Comparison of ENCODE assay signal across 8 cellular contexts in the genomic region with DNA sequence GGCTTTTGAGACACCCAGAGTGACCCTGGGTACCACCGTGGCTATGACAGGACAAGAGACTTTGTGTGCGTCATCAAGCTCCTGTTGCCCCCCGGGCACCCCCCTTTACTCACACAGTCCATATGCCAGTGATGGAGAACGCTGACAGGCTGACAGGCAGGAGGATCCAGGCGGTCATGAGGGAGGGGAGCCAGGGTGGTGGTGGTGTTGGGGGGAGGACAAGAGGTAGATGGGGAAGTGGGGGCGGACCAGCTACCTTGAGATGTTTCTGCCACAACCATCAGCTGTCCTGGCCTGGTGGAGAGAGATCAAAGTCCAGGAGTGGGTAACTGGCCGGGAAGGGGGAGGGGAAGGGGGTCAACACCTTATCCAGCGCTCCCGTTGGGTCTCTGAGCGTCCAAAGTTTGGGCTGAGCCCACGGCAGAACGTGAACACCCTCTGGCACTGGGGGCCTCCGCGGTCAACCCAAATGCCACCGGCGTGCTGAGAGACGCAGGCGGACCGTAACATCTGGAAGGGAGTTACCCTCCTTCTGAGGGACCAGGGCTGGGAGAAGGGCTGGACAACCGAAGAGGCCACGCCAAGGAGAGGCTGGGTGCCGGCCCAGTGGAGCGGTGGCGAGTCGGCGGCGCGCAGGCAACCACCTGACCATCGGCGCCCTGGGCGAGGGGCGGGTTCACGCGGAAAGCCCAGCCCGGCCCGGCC. TPM values are rescaled to one million over a fixed set of nuclear protein-coding genes. Genes with fewer than 3 reads are reported as not detected.
DNase-seq lines count a peak whose midpoint lies in the region; ATAC-seq, FAIRE-seq and TF ChIP-seq lines count a peak whose summit lies in the region.

No MANE protein-coding gene starts in this region.

- H3K36me3 Mint-ChIP-seq in MCF 10A (ENCODE audit: insufficient read depth, unreplicated experiment) = peaks cover 25% of the 10 kb centered on the region
- peaks cover 57% of the 10 kb centered on the region for H3K36me3 Mint-ChIP-seq in stimulated activated effector memory CD8-positive, alpha-beta T cell treated with anti-CD3 and anti-CD28 coated beads, Interleukin-12 subunit alpha, Interleukin-12 subunit beta, amount 100 ng/mL, for 72 hours

- no peak for FAIRE-seq in H54 (lab: Jason Lieb, UNC)

- no TSS peak for BruUV-seq in MCF 10A (replicated peaks; lab: Mats Ljungman, UMichigan)

- no peaks in the 10 kb centered on the region for H3K27me3 Mint-ChIP-seq in MCF 10A (ENCODE audit: insufficient read depth, unreplicated experiment)

- H3K4me1 Mint-ChIP-seq in MCF 10A (ENCODE audit: insufficient read depth, unreplicated experiment) = peaks cover 15% of the 10 kb centered on the region
- H3K4me1 Mint-ChIP-seq in stimulated activated effector memory CD8-positive, alpha-beta T cell treated with anti-CD3 and anti-CD28 coated beads, Interleukin-12 subunit alpha, Interleukin-12 subunit beta, amount 100 ng/mL, for 72 hours = peaks cover 47% of the 10 kb centered on the region

- TF ChIP-seq CTCF in MCF 10A (IDR thresholded peaks at IDR 0.05; ENCODE audit: unreplicated experiment) = no peak

- POLR2A ChIA-PET in MCF 10A (lab: Yijun Ruan, JAX) = interaction anchor here (1.0 to 6.1 kb wide), 11 partner anchors 7 to 840 kb away, joined by 3 to 67 read pairs (median 13); partner anchors contain the start of genes C2orf68, GGCX, RNF181 and USP39

- peak; percentile 46 for ATAC-seq in GM18502 (IDR thresholded peaks at IDR 0.05; ENCODE audit: poor library complexity, unreplicated experiment)
- peak; percentile 29 for ATAC-seq in stimulated activated effector memory CD8-positive, alpha-beta T cell treated with anti-CD3 and anti-CD28 coated beads, Interleukin-12 subunit alpha, Interleukin-12 subunit beta, amount 100 ng/mL, for 72 hours

- H3K4me3 Mint-ChIP-seq in MCF 10A (ENCODE audit: unreplicated experiment) = peak overlapping the region; percentile 79
- peak overlapping the region; percentile 86 for H3K4me3 Mint-ChIP-seq in stimulated activated effector memory CD8-positive, alpha-beta T cell treated with anti-CD3 and anti-CD28 coated beads, Interleukin-12 subunit alpha, Interleukin-12 subunit beta, amount 100 ng/mL, for 72 hours

- no peaks in the 10 kb centered on the region for H3K9me3 Mint-ChIP-seq in MCF 10A (ENCODE audit: unreplicated experiment)
- H3K9me3 Mint-ChIP-seq in stimulated activated effector memory CD8-positive, alpha-beta T cell treated with anti-CD3 and anti-CD28 coated beads, Interleukin-12 subunit alpha, Interleukin-12 subunit beta, amount 100 ng/mL, for 72 hours = no peaks in the 10 kb centered on the region

- peak; percentile 20; the same call in 1 of the 2 replicates for TF ChIP-seq POLR2A in H54 (IDR thresholded peaks at IDR 0.05; ENCODE audit: low read depth, low read length)

- CTCF ChIA-PET in MCF 10A (lab: Yijun Ruan, JAX) = interaction anchor here (0.6 to 0.8 kb wide), 2 partner anchors 48 to 262 kb away, joined by 3 to 4 read pairs; no protein-coding TSS in a partner anchor

- DNase-seq in H54 (ENCODE audit: insufficient read length, low spot score) (no peak), LHCN-M2 (ENCODE audit: low read depth) (peak; percentile 41), MCF 10A (ENCODE audit: unreplicated experiment) (peak; percentile 44), iris pigment epithelial cell (ENCODE audit: low read depth) (peak; percentile 56), GOT3 (lab: John Stamatoyannopoulos, UW) (no peak), foreskin melanocyte (no peak)
- DNase-seq in stimulated activated effector memory CD8-positive, alpha-beta T cell treated with anti-CD3 and anti-CD28 coated beads, Interleukin-12 subunit alpha, Interleukin-12 subunit beta, amount 100 ng/mL, for 72 hours (ENCODE audit: low spot score in 2 of 2) = no peak

- intact Hi-C loops in MCF 10A (cut with micrococcal nuclease) = loop anchor here (2.0 to 5.0 kb wide), 3 partner anchors 40 to 247 kb away; partner anchors contain the start of genes ELMOD3, GGCX and RETSAT

- H3K27ac Mint-ChIP-seq in MCF 10A (ENCODE audit: low read depth, unreplicated experiment) = peak overlapping the region; percentile 70
- peak overlapping the region; percentile 76 for H3K27ac Mint-ChIP-seq in stimulated activated effector memory CD8-positive, alpha-beta T cell treated with anti-CD3 and anti-CD28 coated beads, Interleukin-12 subunit alpha, Interleukin-12 subunit beta, amount 100 ng/mL, for 72 hours

RNA-seq across cellular contexts. Expression of gene TMEM150A, which starts 0.6 kb away (rescaled TPM):
- total RNA-seq in LHCN-M2 (2014; rRNA removed) = 18.9 and 24.4 TPM in 2 replicates
- 39.2 TPM for polyA plus RNA-seq in LHCN-M2 (2012)
- total RNA-seq in MCF 10A (2022) = 12.5 and 14.5 TPM in 2 replicates

RNA-seq across cellular contexts. Expression of gene RNF181, which starts 6.4 kb away (rescaled TPM):
- total RNA-seq in LHCN-M2 (2014; rRNA removed) (235 and 236 TPM in 2 replicates), MCF 10A (2022) (125 and 215 TPM in 2 replicates)
- 524 TPM for polyA plus RNA-seq in LHCN-M2 (2012)

RNA-seq across cellular contexts. Expression of gene C2orf68, which starts 9.9 kb away (rescaled TPM):
- total RNA-seq in LHCN-M2 (2014; rRNA removed) = 9.4 and 15.7 TPM in 2 replicates
- 25.8 TPM for polyA plus RNA-seq in LHCN-M2 (2012)
- total RNA-seq in MCF 10A (2022) = 34.3 and 35.5 TPM in 2 replicates

RNA-seq across cellular contexts. Expression of gene USP39, which starts 14.1 kb away (rescaled TPM):
- total RNA-seq in LHCN-M2 (2014; rRNA removed) = 68.3 and 92.4 TPM in 2 replicates
- polyA plus RNA-seq in LHCN-M2 (2012) = 52.7 TPM
- 36.7 and 43.8 TPM in 2 replicates for total RNA-seq in MCF 10A (2022)

RNA-seq across cellular contexts. Expression of gene VAMP5, which starts 17.7 kb away (rescaled TPM):
- total RNA-seq in LHCN-M2 (2014; rRNA removed) (111 and 146 TPM in 2 replicates), MCF 10A (2022) (1.6 and 3.0 TPM in 2 replicates)
- polyA plus RNA-seq in LHCN-M2 (2012) = 865 TPM

Comparison
In these comparisons a context has a peak if more than half of its experiments do, and no peak if none do; other contexts are left out.
1. DNase-seq: peak in LHCN-M2 (single experiment), MCF 10A (single experiment) and iris pigment epithelial cell (single experiment); none in H54 (single experiment), stimulated activated effector memory CD8-positive, alpha-beta T cell treated with anti-CD3 and anti-CD28 coated beads, Interleukin-12 subunit alpha, Interleukin-12 subunit beta, amount 100 ng/mL, for 72 hours (0 of 2), GOT3 (single experiment) and foreskin melanocyte (single experiment).